Comparison of ENCODE assay signal across 16 cellular contexts in the genomic region with DNA sequence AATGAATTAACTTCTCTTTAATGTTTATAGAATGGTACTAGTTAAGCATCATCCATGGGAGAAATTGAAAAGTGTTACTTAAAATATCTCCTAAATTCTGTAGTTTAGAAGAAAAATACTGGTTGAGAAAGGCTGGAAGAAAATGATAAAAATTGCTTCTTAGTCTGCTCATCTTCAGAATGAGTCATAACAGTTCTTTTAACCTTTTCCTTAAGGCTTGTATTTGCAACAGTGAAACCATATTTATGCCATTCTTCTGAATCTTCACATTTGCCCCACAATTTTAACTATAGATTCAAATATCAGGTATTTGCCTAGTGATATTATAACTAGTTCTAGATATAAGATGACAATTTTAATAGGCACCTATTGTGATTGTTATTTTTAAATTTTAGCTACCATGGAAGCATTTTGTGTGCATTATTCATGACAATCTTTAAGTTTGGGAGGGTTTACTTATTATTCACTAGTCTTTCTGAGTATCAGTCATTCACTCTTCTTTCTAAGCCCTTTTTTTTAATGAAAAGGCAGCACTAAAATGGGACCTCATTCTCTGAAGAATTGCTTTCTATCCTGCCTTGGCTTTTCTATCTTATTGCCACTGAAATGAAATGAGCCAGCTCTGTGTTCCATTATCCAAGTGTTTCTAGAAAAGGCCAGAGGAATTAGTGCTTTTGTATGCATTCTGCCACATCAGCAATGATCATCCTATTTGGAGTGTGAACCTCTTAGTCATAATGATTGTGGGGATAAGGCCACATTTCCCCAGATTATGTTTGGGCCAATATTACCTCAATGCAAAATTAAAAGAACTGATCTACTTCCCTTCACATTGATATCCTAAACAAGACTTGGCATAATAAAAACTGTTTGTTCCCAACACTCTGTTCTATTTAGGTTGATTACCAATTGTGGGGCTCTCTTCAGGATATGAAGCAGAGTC. TPM values are rescaled to one million over a fixed set of nuclear protein-coding genes. Genes with fewer than 3 reads are reported as not detected.
DNase-seq lines count a peak whose midpoint lies in the region; ATAC-seq and TF ChIP-seq lines count a peak whose summit lies in the region.
"Had no signal": no experiment of that assay in that cellular context is flagged by ENCODE, and none has a peak within 500 bp of the region (broad histone marks: within the 10 kb centered on the region; RNA-seq: fewer than 3 reads in every experiment).

No MANE protein-coding gene starts in this region.

- no peak overlapping the region for H3K27ac ChIP-seq in tibial nerve
- H3K27ac ChIP-seq: A549, hepatocyte, spleen had no signal

- TF ChIP-seq CTCF in tibial nerve (IDR thresholded peaks at IDR 0.05) = no peak

- H3K4me1 Mint-ChIP-seq in activated CD4-positive, alpha-beta T cell treated with anti-CD3 and anti-CD28 coated beads, Interleukin-2, amount 10 ng/mL, durations not matched to agents 7 days and 5 days = peaks cover 57% of the 10 kb centered on the region
- H3K4me1 Mint-ChIP-seq in stimulated activated effector memory CD8-positive, alpha-beta T cell treated with anti-CD3 and anti-CD28 coated beads, Interleukin-12 subunit alpha, Interleukin-12 subunit beta, amount 100 ng/mL, for 72 hours = peaks cover 44% of the 10 kb centered on the region

- no peak for TF ChIP-seq POLR2A in tibial nerve (IDR thresholded peaks at IDR 0.05)

- H3K36me3 ChIP-seq in tibial nerve = no peaks in the 10 kb centered on the region
- H3K36me3 ChIP-seq: MG63 had no signal

- H3K4me3 Mint-ChIP-seq in activated CD4-positive, alpha-beta T cell treated with anti-CD3 and anti-CD28 coated beads, Interleukin-2, amount 10 ng/mL, durations not matched to agents 7 days and 5 days = no peak overlapping the region
- H3K4me3 Mint-ChIP-seq in stimulated activated effector memory CD8-positive, alpha-beta T cell treated with anti-CD3 and anti-CD28 coated beads, Interleukin-12 subunit alpha, Interleukin-12 subunit beta, amount 100 ng/mL, for 72 hours = peak overlapping the region; percentile 15

- no peaks in the 10 kb centered on the region for H3K27me3 ChIP-seq in tibial nerve
- H3K27me3 ChIP-seq: hepatocyte, spleen had no signal

- H3K9me3 Mint-ChIP-seq in activated CD4-positive, alpha-beta T cell treated with anti-CD3 and anti-CD28 coated beads, Interleukin-2, amount 10 ng/mL, durations not matched to agents 7 days and 5 days = peaks cover 21% of the 10 kb centered on the region
- H3K9me3 Mint-ChIP-seq in activated naive CD4-positive, alpha-beta T cell treated with anti-CD3 and anti-CD28 coated beads, Interleukin-2, amount 50 U/mL, for 72 hours = peaks cover 13 to 19% of the 10 kb centered on the region in 2 donors
- H3K9me3 Mint-ChIP-seq in stimulated activated effector memory CD8-positive, alpha-beta T cell treated with anti-CD3 and anti-CD28 coated beads, Interleukin-12 subunit alpha, Interleukin-12 subunit beta, amount 100 ng/mL, for 72 hours = no peaks in the 10 kb centered on the region

- H3K27ac Mint-ChIP-seq in activated CD4-positive, alpha-beta T cell treated with anti-CD3 and anti-CD28 coated beads, Interleukin-2, amount 10 ng/mL, durations not matched to agents 7 days and 5 days = peak overlapping the region; percentile 27
- H3K27ac Mint-ChIP-seq in activated naive CD4-positive, alpha-beta T cell treated with anti-CD3 and anti-CD28 coated beads, Interleukin-2, amount 50 U/mL, for 72 hours = peak overlapping the region; percentile 90 to 96
- peak overlapping the region; percentile 43 for H3K27ac Mint-ChIP-seq in stimulated activated effector memory CD8-positive, alpha-beta T cell treated with anti-CD3 and anti-CD28 coated beads, Interleukin-12 subunit alpha, Interleukin-12 subunit beta, amount 100 ng/mL, for 72 hours

- no peak for DNase-seq in activated CD4-positive, alpha-beta T cell treated with anti-CD3 and anti-CD28 coated beads, Interleukin-2, amount 10 ng/mL, durations not matched to agents 7 days and 5 days
- DNase-seq in activated CD4-positive, alpha-beta T cell treated with anti-CD3 and anti-CD28 coated beads, Interleukin-2, amount 50 U/mL, for 1 hour = no peak
- no peak for DNase-seq in activated naive CD4-positive, alpha-beta T cell treated with anti-CD3 and anti-CD28 coated beads, Interleukin-2, amount 50 U/mL, for 72 hours (ENCODE audit: low spot score in 2 of 2)
- DNase-seq in stimulated activated effector memory CD8-positive, alpha-beta T cell treated with anti-CD3 and anti-CD28 coated beads, Interleukin-12 subunit alpha, Interleukin-12 subunit beta, amount 100 ng/mL, for 72 hours (ENCODE audit: low spot score in 2 of 2) = no peak
- DNase-seq in NCI-H748 (lab: John Stamatoyannopoulos, UW; ENCODE audit: unreplicated experiment) (no peak), NCI-H345 (lab: John Stamatoyannopoulos, UW) (no peak), tibial nerve (ENCODE audit: low spot score in 2 of 2) (no peak)
- DNase-seq: activated CD4-positive, CD25-positive, alpha-beta regulatory T cell treated with anti-CD3 and anti-CD28 coated beads, Interleukin-2, amount 50 U/mL, for 72 hours; activated effector memory CD4-positive, alpha-beta T cell treated with anti-CD3 and anti-CD28 coated beads, Interleukin-2, amount 50 U/mL, for 16 hours; MG63; posterior cingulate gyrus; spleen had no signal

- H3K27me3 Mint-ChIP-seq in activated CD4-positive, alpha-beta T cell treated with anti-CD3 and anti-CD28 coated beads, Interleukin-2, amount 10 ng/mL, durations not matched to agents 7 days and 5 days = no peaks in the 10 kb centered on the region

- peak; percentile 52 for ATAC-seq in HG02870 (IDR thresholded peaks at IDR 0.05; ENCODE audit: unreplicated experiment)
- peak; percentile 71 to 85 for ATAC-seq in activated naive CD4-positive, alpha-beta T cell treated with anti-CD3 and anti-CD28 coated beads, Interleukin-2, amount 50 U/mL, for 72 hours
- peak; percentile 86 for ATAC-seq in stimulated activated effector memory CD8-positive, alpha-beta T cell treated with anti-CD3 and anti-CD28 coated beads, Interleukin-12 subunit alpha, Interleukin-12 subunit beta, amount 100 ng/mL, for 72 hours
- ATAC-seq: A549 had no signal

- peaks cover 72% of the 10 kb centered on the region for H3K36me3 Mint-ChIP-seq in activated CD4-positive, alpha-beta T cell treated with anti-CD3 and anti-CD28 coated beads, Interleukin-2, amount 10 ng/mL, durations not matched to agents 7 days and 5 days (ENCODE audit: low read depth)
- peaks cover 22 to 68% of the 10 kb centered on the region in 2 donors for H3K36me3 Mint-ChIP-seq in activated naive CD4-positive, alpha-beta T cell treated with anti-CD3 and anti-CD28 coated beads, Interleukin-2, amount 50 U/mL, for 72 hours
- peaks cover 91% of the 10 kb centered on the region for H3K36me3 Mint-ChIP-seq in stimulated activated effector memory CD8-positive, alpha-beta T cell treated with anti-CD3 and anti-CD28 coated beads, Interleukin-12 subunit alpha, Interleukin-12 subunit beta, amount 100 ng/mL, for 72 hours

- H3K9me3 ChIP-seq in tibial nerve = no peaks in the 10 kb centered on the region
- H3K9me3 ChIP-seq: A549, MG63, spleen had no signal

- no peaks in the 10 kb centered on the region for H3K4me1 ChIP-seq in tibial nerve
- H3K4me1 ChIP-seq: A549 had no signal

- CTCF ChIA-PET in activated CD4-positive, alpha-beta T cell treated with anti-CD3 and anti-CD28 coated beads, Interleukin-2, amount 10 ng/mL, durations not matched to agents 7 days and 5 days (lab: Charles Lee) = interaction anchor here (0.7 kb wide), 1 partner anchor 244 kb away, joined by 4 read pairs; no protein-coding TSS in a partner anchor

- no peak overlapping the region for H3K4me3 ChIP-seq in tibial nerve
- H3K4me3 ChIP-seq: A549, hepatocyte, MG63, spleen had no signal

- TF ChIP-seq EP300 in tibial nerve (IDR thresholded peaks at IDR 0.05) = no peak

- POLR2A ChIA-PET in activated CD4-positive, alpha-beta T cell treated with anti-CD3 and anti-CD28 coated beads, Interleukin-2, amount 10 ng/mL, durations not matched to agents 7 days and 5 days (lab: Charles Lee) = no interaction called here

RNA-seq across cellular contexts. Expression of a gene that starts 58.4 kb away (rescaled TPM):
- total RNA-seq in activated CD4-positive, alpha-beta T cell treated with anti-CD3 and anti-CD28 coated beads, Interleukin-2, amount 10 ng/mL, durations not matched to agents 7 days and 5 days = 10 to 100 TPM; 51.3 to 59.0 TPM
- 10 to 100 TPM; 74.5 to 89.4 TPM for total RNA-seq in activated naive CD4-positive, alpha-beta T cell treated with anti-CD3 and anti-CD28 coated beads, Interleukin-2, amount 50 U/mL, for 72 hours
- total RNA-seq in tibial nerve = 10 to 100 TPM in 2 of 4 donors, 1 to 10 TPM in 2; 2.9 to 13.5 (median 7.6) TPM
- total RNA-seq: G401 had no signal

Comparison
In these comparisons a context has a peak if more than half of its experiments do, and no peak if none do; other contexts are left out.
1. H3K27ac Mint-ChIP-seq: peak in every context shown above with its lines; median percentile 93 in activated naive CD4-positive, alpha-beta T cell treated with anti-CD3 and anti-CD28 coated beads, Interleukin-2, amount 50 U/mL, for 72 hours; 43 in stimulated activated effector memory CD8-positive, alpha-beta T cell treated with anti-CD3 and anti-CD28 coated beads, Interleukin-12 subunit alpha, Interleukin-12 subunit beta, amount 100 ng/mL, for 72 hours; 27 in activated CD4-positive, alpha-beta T cell treated with anti-CD3 and anti-CD28 coated beads, Interleukin-2, amount 10 ng/mL, durations not matched to agents 7 days and 5 days.